Comparison of ENCODE assay signal across 4 cellular contexts in genomic region chr4:132901224-132901623, GRCh38.
A peak's percentile ranks its signal among the peaks of the same experiment; 100 is the strongest.
TF ChIP-seq lines count a peak whose summit lies in the region.

No MANE protein-coding gene starts in this region.

TF ChIP-seq in HepG2, 621 proteins besides CTCF, POLR2A, EP300 and RAD21:
- TF ChIP-seq MAFF (IDR thresholded peaks at IDR 0.05; ENCODE audit: low read depth, low read length) = peak; percentile 50; the same call in 1 of the 2 replicates
- TF ChIP-seq ZHX1 (CRISPR knock-in tag; IDR thresholded peaks at IDR 0.05; ENCODE audit: low read depth) = no peak
- TF ChIP-seq MAFK (conservative IDR thresholded peaks at IDR 0.05 in 1 of 2, IDR thresholded peaks at IDR 0.05 in 1 of 2; ENCODE audit: low read length in 2 of 2) = peak; percentile 45 to 79
- TF ChIP-seq MAX (IDR thresholded peaks at IDR 0.05) = no peak
- TF ChIP-seq NR1H2 (CRISPR knock-in tag; IDR thresholded peaks at IDR 0.05; ENCODE audit: borderline replicate concordance, low read depth) = no peak
- no peak for TF ChIP-seq ZBTB3 (CRISPR knock-in tag; IDR thresholded peaks at IDR 0.05; ENCODE audit: borderline replicate concordance, low read depth)

TF ChIP-seq in A549, 52 proteins besides CTCF, POLR2A, EP300 and RAD21:
- TF ChIP-seq ZFP36 (IDR thresholded peaks at IDR 0.05; ENCODE audit: borderline replicate concordance, partially characterized antibody) (no peak), MAFK (IDR thresholded peaks at IDR 0.05; ENCODE audit: partially characterized antibody) (peak; percentile 46)

TF ChIP-seq in IMR-90, 13 proteins besides CTCF, POLR2A, EP300 and RAD21:
- TF ChIP-seq RFX5 (IDR thresholded peaks at IDR 0.05; ENCODE audit: low read depth, low read length) (no peak), MAFK (IDR thresholded peaks at IDR 0.05; ENCODE audit: low read depth, low read length) (peak; percentile 49), USF2 (IDR thresholded peaks at IDR 0.05; ENCODE audit: low read depth, low read length) (no peak), RCOR1 (IDR thresholded peaks at IDR 0.05; ENCODE audit: insufficient replicate concordance, low read length) (no peak), NFE2L2 (IDR thresholded peaks at IDR 0.05; ENCODE audit: low read depth, low read length) (no peak), CHD1 (IDR thresholded peaks at IDR 0.05; ENCODE audit: low read depth, low read length) (no peak), ELK1 (IDR thresholded peaks at IDR 0.05; ENCODE audit: borderline replicate concordance, low read depth, low read length) (no peak), CEBPB (IDR thresholded peaks at IDR 0.05; ENCODE audit: low read depth, low read length) (no peak)

TF ChIP-seq in K562, 482 proteins besides CTCF, POLR2A, EP300 and RAD21:
- TF ChIP-seq ZSCAN29 (IDR thresholded peaks at IDR 0.05) = no peak
- no peak for TF ChIP-seq ZNF639 (CRISPR knock-in tag; conservative IDR thresholded peaks at IDR 0.05 in 1 of 2, IDR thresholded peaks at IDR 0.05 in 1 of 2)
- peak; percentile 15; the same call in 1 of the 2 replicates for TF ChIP-seq MAFK (IDR thresholded peaks at IDR 0.05; ENCODE audit: low read length)
- TF ChIP-seq ZNF316 (IDR thresholded peaks at IDR 0.05) = peak; percentile 77
- no peak for TF ChIP-seq POLR3G (IDR thresholded peaks at IDR 0.05; ENCODE audit: extremely low read depth, insufficient read length, insufficient replicate concordance)
